ENCODE assay signal across 15 cellular contexts in genomic region chr6:72776456-72776855, GRCh38.
DNase-seq lines count a peak whose midpoint lies in the region; TF ChIP-seq lines count a peak whose summit lies in the region.
"Had no signal": no experiment of that assay in that cellular context is flagged by ENCODE, and none has a peak within 500 bp of the region (broad histone marks: within the 10 kb centered on the region; RNA-seq: fewer than 3 reads in every experiment).

No MANE protein-coding gene starts in this region.

- peak overlapping the region; percentile 58 for H3K27ac ChIP-seq in cardiac muscle cell
- H3K27ac ChIP-seq in left ventricle myocardium inferior (replicated peaks): no peak overlapping the region
- H3K27ac ChIP-seq in substantia nigra (ENCODE audit: low read depth, low read length, poor library complexity, severe bottlenecking): no peak overlapping the region

- no peak for TF ChIP-seq CTCF in cardiac muscle cell (IDR thresholded peaks at IDR 0.05; ENCODE audit: low read depth, low read length)
- TF ChIP-seq CTCF in left ventricle myocardium inferior (IDR thresholded peaks at IDR 0.05; ENCODE audit: borderline replicate concordance): no peak

- H3K9me3 ChIP-seq in cardiac muscle cell (ENCODE audit: low read depth) (no peaks in the 10 kb centered on the region), left ventricle myocardium inferior (replicated peaks) (no peaks in the 10 kb centered on the region)

- H3K4me3 ChIP-seq in cardiac muscle cell (no peak overlapping the region), left ventricle myocardium inferior (no peak overlapping the region)
- H3K4me3 ChIP-seq: GM23338 had no signal

- peaks cover 51% of the 10 kb centered on the region for H3K4me1 ChIP-seq in cardiac muscle cell (ENCODE audit: low read depth)
- H3K4me1 ChIP-seq in left ventricle myocardium inferior: no peaks in the 10 kb centered on the region

- intact Hi-C loops in left ventricle myocardium inferior (cut with micrococcal nuclease): no loop called here

- no peaks in the 10 kb centered on the region for H3K27me3 ChIP-seq in cardiac muscle cell
- H3K27me3 ChIP-seq in left ventricle myocardium inferior (ENCODE audit: low read depth): no peaks in the 10 kb centered on the region

- DNase-seq in cardiac muscle cell (ENCODE audit: low read depth in 1 of 2, low spot score in 1 of 2) (no peak), left ventricle myocardium inferior (no peak), NCI-H1417 treated with DMSO at 0.1 percent for 48 hours (lab: John Stamatoyannopoulos, UW) (peak; percentile 17), kidney tubule cell (ENCODE audit: low spot score) (peak; percentile 7), A172 (ENCODE audit: low spot score) (no peak), substantia nigra (lab: John Stamatoyannopoulos, UW) (no peak)
- no peak for DNase-seq in stimulated activated CD4-positive, alpha-beta T cell treated with anti-CD3 and anti-CD28 coated beads, Interleukin-4, amount 100 ng/mL, for 4 hours
- DNase-seq: 8988T; C1 segment of cervical spinal cord; CD4-positive, alpha-beta T cell; DMS153; DMS79 treated with DMSO at 0.1 percent for 48 hours; EL; H7 had no signal

- no peaks in the 10 kb centered on the region for H3K36me3 ChIP-seq in cardiac muscle cell
- H3K36me3 ChIP-seq in left ventricle myocardium inferior: no peaks in the 10 kb centered on the region

Comparison
In these comparisons a context has a peak if more than half of its experiments do, and no peak if none do; other contexts are left out.
1. DNase-seq: peak in NCI-H1417 treated with DMSO at 0.1 percent for 48 hours (single experiment) and kidney tubule cell (single experiment); none in cardiac muscle cell (0 of 2), left ventricle myocardium inferior (single experiment), stimulated activated CD4-positive, alpha-beta T cell treated with anti-CD3 and anti-CD28 coated beads, Interleukin-4, amount 100 ng/mL, for 4 hours (0 of 2), A172 (single experiment) and substantia nigra (0 of 49).